1 cellular context compared by ENCODE assay signal in genomic region chr6:31529329-31530150, GRCh38.
A peak's percentile ranks its signal among the peaks of the same experiment; 100 is the strongest.
TF ChIP-seq lines count a peak whose summit lies in the region.

No MANE protein-coding gene starts in this region.

TF ChIP-seq in HepG2, 621 proteins besides CTCF, POLR2A, EP300 and RAD21 (continued from another document and continues in another):
- no peak; the same call in 1 of the 2 replicates for TF ChIP-seq ZNF609 (CRISPR knock-in tag; IDR thresholded peaks at IDR 0.05; ENCODE audit: borderline replicate concordance)
- no peak for TF ChIP-seq REST (IDR thresholded peaks at IDR 0.05; ENCODE audit: borderline replicate concordance in 1 of 2, low read depth in 1 of 2, low read length in 2 of 2)
- no peak for TF ChIP-seq ZNF230 (CRISPR knock-in tag; IDR thresholded peaks at IDR 0.05)
- TF ChIP-seq FLYWCH1 (CRISPR knock-in tag; IDR thresholded peaks at IDR 0.05): no peak
- TF ChIP-seq NFIC (IDR thresholded peaks at IDR 0.05; ENCODE audit: low read length): 0 out of 2 replicates have a peak, but pooled peaks have one; percentile 41
- TF ChIP-seq ZNF430 (CRISPR knock-in tag; IDR thresholded peaks at IDR 0.05): no peak
- TF ChIP-seq KDM6A (CRISPR knock-in tag; IDR thresholded peaks at IDR 0.05; ENCODE audit: low read depth): no peak
- TF ChIP-seq ZNF350 (CRISPR knock-in tag; IDR thresholded peaks at IDR 0.05; ENCODE audit: borderline replicate concordance, low read depth): no peak
- no peak for TF ChIP-seq JUN (CRISPR knock-in tag; IDR thresholded peaks at IDR 0.05)
- peak; percentile 20; the same call in 1 of the 2 replicates for TF ChIP-seq SSRP1 (CRISPR knock-in tag; IDR thresholded peaks at IDR 0.05)
- no peak for TF ChIP-seq CEBPB (IDR thresholded peaks at IDR 0.05; ENCODE audit: borderline replicate concordance, low read depth, low read length)
- no peak for TF ChIP-seq XBP1 (CRISPR knock-in tag; IDR thresholded peaks at IDR 0.05)
- TF ChIP-seq RAD51 (IDR thresholded peaks at IDR 0.05; ENCODE audit: borderline replicate concordance): no peak
- no peak for TF ChIP-seq DR1 (CRISPR knock-in tag; IDR thresholded peaks at IDR 0.05)
- TF ChIP-seq KLF13 (CRISPR knock-in tag; IDR thresholded peaks at IDR 0.05): no peak
- TF ChIP-seq FOXK1 (CRISPR knock-in tag; IDR thresholded peaks at IDR 0.05; ENCODE audit: borderline replicate concordance, low read depth): no peak
- peak; percentile 17; the same call in 1 of the 2 replicates for TF ChIP-seq ZNF761 (CRISPR knock-in tag; conservative IDR thresholded peaks at IDR 0.05)
- no peak for TF ChIP-seq SMC3 (IDR thresholded peaks at IDR 0.05; ENCODE audit: low read length)
- TF ChIP-seq NPAS2 (CRISPR knock-in tag; IDR thresholded peaks at IDR 0.05; ENCODE audit: borderline replicate concordance): no peak
- TF ChIP-seq DRAP1 (CRISPR knock-in tag; IDR thresholded peaks at IDR 0.05): no peak
- no peak for TF ChIP-seq SMAD3 (CRISPR knock-in tag; IDR thresholded peaks at IDR 0.05)
- TF ChIP-seq NR2F6 (IDR thresholded peaks at IDR 0.05): no peak
- TF ChIP-seq NR2F6 (CRISPR knock-in tag; IDR thresholded peaks at IDR 0.05): peak; percentile 33; the same call in 1 of the 2 replicates
- no peak for TF ChIP-seq ZFP41 (CRISPR knock-in tag; IDR thresholded peaks at IDR 0.05; ENCODE audit: borderline replicate concordance)
- no peak for TF ChIP-seq ASH2L (IDR thresholded peaks at IDR 0.05; ENCODE audit: insufficient read length, low read depth, low read length)
- TF ChIP-seq ZNF446 (CRISPR knock-in tag; IDR thresholded peaks at IDR 0.05): no peak
- no peak for TF ChIP-seq KLF6 (CRISPR knock-in tag; IDR thresholded peaks at IDR 0.05)
- no peak for TF ChIP-seq ZNF75D (CRISPR knock-in tag; IDR thresholded peaks at IDR 0.05; ENCODE audit: borderline replicate concordance)
- 0 out of 2 replicates have a peak, but pooled peaks have one; percentile 4 for TF ChIP-seq SALL1 (CRISPR knock-in tag; IDR thresholded peaks at IDR 0.05)
- TF ChIP-seq PAX8 (CRISPR knock-in tag; IDR thresholded peaks at IDR 0.05; ENCODE audit: borderline replicate concordance): no peak
- TF ChIP-seq BRF2 (CRISPR knock-in tag; IDR thresholded peaks at IDR 0.05): peak; percentile 70; the same call in 1 of the 2 replicates
- no peak for TF ChIP-seq JUNB (CRISPR knock-in tag; IDR thresholded peaks at IDR 0.05; ENCODE audit: borderline replicate concordance)
- TF ChIP-seq ZNF33A (CRISPR knock-in tag; IDR thresholded peaks at IDR 0.05; ENCODE audit: borderline replicate concordance): no peak
- peak; percentile 63 for TF ChIP-seq ZNF687 (CRISPR knock-in tag; IDR thresholded peaks at IDR 0.05)
- TF ChIP-seq HIVEP1 (CRISPR knock-in tag; IDR thresholded peaks at IDR 0.05): 0 out of 2 replicates have a peak, but pooled peaks have one; percentile 7
- no peak for TF ChIP-seq E2F1 (CRISPR knock-in tag; IDR thresholded peaks at IDR 0.05)
- no peak for TF ChIP-seq ARID2 (CRISPR knock-in tag; IDR thresholded peaks at IDR 0.05; ENCODE audit: borderline replicate concordance)
- TF ChIP-seq ZNF501 (CRISPR knock-in tag; IDR thresholded peaks at IDR 0.05): 0 out of 2 replicates have a peak, but pooled peaks have one; percentile 16
- TF ChIP-seq ZNF460 (CRISPR knock-in tag; IDR thresholded peaks at IDR 0.05; ENCODE audit: borderline replicate concordance): no peak
- no peak for TF ChIP-seq RERE (CRISPR knock-in tag; IDR thresholded peaks at IDR 0.05; ENCODE audit: low read depth)
